ENCODE assay signal across 12 cellular contexts in the genomic region with DNA sequence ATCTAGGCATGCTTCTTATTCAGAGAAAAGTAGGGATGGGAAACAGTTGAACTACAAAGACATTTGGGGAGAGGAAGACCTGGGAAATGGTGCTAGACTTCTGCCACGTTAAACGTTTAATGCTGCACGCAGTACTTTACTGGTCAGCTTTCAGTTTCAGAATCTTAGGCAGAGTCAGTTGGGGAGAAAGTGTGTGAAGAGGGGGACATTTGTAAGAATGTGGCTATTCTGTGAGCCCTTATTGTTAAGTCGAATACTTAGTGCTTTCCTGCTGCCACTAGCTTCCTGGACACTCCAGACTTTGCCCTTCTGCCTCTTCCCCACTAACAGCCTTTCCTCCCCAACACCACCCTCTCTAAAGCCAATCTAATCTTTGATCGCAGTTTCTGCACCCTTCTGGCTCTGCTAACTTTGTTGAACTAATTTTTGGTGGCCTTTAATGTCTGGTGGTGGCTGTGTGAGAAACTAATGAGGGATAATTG. TPM values are rescaled to one million over a fixed set of nuclear protein-coding genes. Genes with fewer than 3 reads are reported as not detected.
DNase-seq lines count a peak whose midpoint lies in the region; ATAC-seq and TF ChIP-seq lines count a peak whose summit lies in the region.
"Had no signal": no experiment of that assay in that cellular context is flagged by ENCODE, and none has a peak within 500 bp of the region (broad histone marks: within the 10 kb centered on the region; RNA-seq: fewer than 3 reads in every experiment).

No MANE protein-coding gene starts in this region.

- no peak for TF ChIP-seq POLR2A in esophagus squamous epithelium (IDR thresholded peaks at IDR 0.05)

- DNase-seq in T-helper 2 cell treated with Interferon-gamma antibody and Interleukin-4, amounts not matched to agents 5 μg/mL and 100 μg/mL, for 36 hours (ENCODE audit: low spot score): no peak
- DNase-seq in T-helper 2 cell: no peak
- DNase-seq in esophagus squamous epithelium (lab: John Stamatoyannopoulos, UW): no peak
- no peak for DNase-seq in activated naive CD4-positive, alpha-beta T cell treated with anti-CD3 and anti-CD28 coated beads for 36 hours
- DNase-seq in foreskin fibroblast: no peak
- DNase-seq: mammary epithelial cell; NCI-H1092 treated with DMSO at 0.1 percent for 48 hours; stimulated activated CD4-positive, alpha-beta T cell treated with anti-CD3 and anti-CD28 coated beads, Interleukin-15, amount 100 ng/mL, for 24 hours; substantia nigra had no signal

- H3K27ac Mint-ChIP-seq in T-helper 2 cell treated with Interferon-gamma antibody and Interleukin-4, amounts not matched to agents 5 μg/mL and 100 μg/mL, for 36 hours: no peak overlapping the region
- no peak overlapping the region for H3K27ac Mint-ChIP-seq in activated naive CD4-positive, alpha-beta T cell treated with anti-CD3 and anti-CD28 coated beads for 36 hours

- peaks cover under 1% of the 10 kb centered on the region for H3K4me1 Mint-ChIP-seq in T-helper 2 cell treated with Interferon-gamma antibody and Interleukin-4, amounts not matched to agents 5 μg/mL and 100 μg/mL, for 36 hours (ENCODE audit: low read depth)
- H3K4me1 Mint-ChIP-seq in activated naive CD4-positive, alpha-beta T cell treated with anti-CD3 and anti-CD28 coated beads for 36 hours (ENCODE audit: low read depth): peaks cover 1% of the 10 kb centered on the region

- TF ChIP-seq CTCF in esophagus squamous epithelium (IDR thresholded peaks at IDR 0.05) (no peak), foreskin fibroblast (IDR thresholded peaks at IDR 0.05; ENCODE audit: low read depth, low read length) (no peak)

- H3K4me3 ChIP-seq in esophagus squamous epithelium: no peak overlapping the region
- H3K4me3 ChIP-seq in subcutaneous abdominal adipose tissue (ENCODE audit: low read depth in 1 of 5, low read length in 5 of 5): peak overlapping the region in 4 of 5 donors; percentile 9 to 38 (median 28)
- no peak overlapping the region for H3K4me3 ChIP-seq in foreskin fibroblast (ENCODE audit: low read depth in 1 of 2, low read length in 2 of 2)

- peak overlapping the region in 4 of 5 donors; percentile 4 to 62 (median 34) for H3K9ac ChIP-seq in subcutaneous abdominal adipose tissue (ENCODE audit: low read length in 5 of 5)

- H3K27me3 ChIP-seq in esophagus squamous epithelium (no peaks in the 10 kb centered on the region), subcutaneous abdominal adipose tissue (ENCODE audit: control insufficient read depth in 5 of 5, insufficient read depth in 4 of 5, low read length in 5 of 5) (no peaks in the 10 kb centered on the region)

- peak overlapping the region in 3 of 4 donors; percentile 4 to 44 (median 34) for H3K27ac ChIP-seq in esophagus squamous epithelium
- peak overlapping the region; percentile 68 for H3K27ac ChIP-seq in subcutaneous abdominal adipose tissue (ENCODE audit: low read depth, low read length)

- intact Hi-C loops in esophagus squamous epithelium (cut with DNase I): no loop called here
- intact Hi-C loops in activated naive CD4-positive, alpha-beta T cell treated with anti-CD3 and anti-CD28 coated beads for 36 hours (cut with micrococcal nuclease): no loop called here

- CTCF ChIA-PET in activated naive CD4-positive, alpha-beta T cell treated with anti-CD3 and anti-CD28 coated beads for 36 hours (lab: Charles Lee): interaction anchor here (0.6 to 1.1 kb wide), 2 partner anchors 36 to 171 kb away, joined by 4 to 5 read pairs; no protein-coding TSS in a partner anchor

- H3K36me3 Mint-ChIP-seq in T-helper 2 cell treated with Interferon-gamma antibody and Interleukin-4, amounts not matched to agents 5 μg/mL and 100 μg/mL, for 36 hours (ENCODE audit: low read depth): no peaks in the 10 kb centered on the region
- H3K36me3 Mint-ChIP-seq in activated naive CD4-positive, alpha-beta T cell treated with anti-CD3 and anti-CD28 coated beads for 36 hours (ENCODE audit: low read depth): no peaks in the 10 kb centered on the region

- H3K9me3 ChIP-seq in esophagus squamous epithelium (no peaks in the 10 kb centered on the region), subcutaneous abdominal adipose tissue (ENCODE audit: control insufficient read depth in 5 of 5, low read length in 5 of 5) (no peaks in the 10 kb centered on the region)

- peaks cover 13% of the 10 kb centered on the region for H3K27me3 Mint-ChIP-seq in T-helper 2 cell treated with Interferon-gamma antibody and Interleukin-4, amounts not matched to agents 5 μg/mL and 100 μg/mL, for 36 hours (ENCODE audit: low read depth)
- H3K27me3 Mint-ChIP-seq in activated naive CD4-positive, alpha-beta T cell treated with anti-CD3 and anti-CD28 coated beads for 36 hours (ENCODE audit: low read depth): no peaks in the 10 kb centered on the region

- 60 to 64% methylated on average over 5 of the region's 5 CpGs for WGBS in esophagus squamous epithelium, 2 donors

- no peaks in the 10 kb centered on the region for H3K36me3 ChIP-seq in esophagus squamous epithelium
- no peaks in the 10 kb centered on the region for H3K36me3 ChIP-seq in subcutaneous abdominal adipose tissue (ENCODE audit: control insufficient read depth in 5 of 5, insufficient read depth in 5 of 5, low read length in 5 of 5)

- peak; percentile 72 for ATAC-seq in HG03175 (IDR thresholded peaks at IDR 0.05; ENCODE audit: unreplicated experiment)
- no peak for ATAC-seq in HG02763 (IDR thresholded peaks at IDR 0.05; ENCODE audit: unreplicated experiment)

- H3K4me1 ChIP-seq in esophagus squamous epithelium (peaks cover 0 to 61% (median 9%) of the 10 kb centered on the region in 3 donors), subcutaneous abdominal adipose tissue (ENCODE audit: control insufficient read depth in 5 of 5, insufficient read depth in 5 of 5, low read length in 5 of 5) (peaks cover 0 to 66% (median 61%) of the 10 kb centered on the region in 5 donors)

- peak overlapping the region; percentile 3 for H3K4me3 Mint-ChIP-seq in T-helper 2 cell treated with Interferon-gamma antibody and Interleukin-4, amounts not matched to agents 5 μg/mL and 100 μg/mL, for 36 hours
- H3K4me3 Mint-ChIP-seq in activated naive CD4-positive, alpha-beta T cell treated with anti-CD3 and anti-CD28 coated beads for 36 hours: no peak overlapping the region

- H3K9me3 Mint-ChIP-seq in T-helper 2 cell treated with Interferon-gamma antibody and Interleukin-4, amounts not matched to agents 5 μg/mL and 100 μg/mL, for 36 hours: no peaks in the 10 kb centered on the region
- no peaks in the 10 kb centered on the region for H3K9me3 Mint-ChIP-seq in activated naive CD4-positive, alpha-beta T cell treated with anti-CD3 and anti-CD28 coated beads for 36 hours

RNA-seq across cellular contexts. Expression of gene CYSTM1, which starts 6.1 kb away (rescaled TPM):
- total RNA-seq in esophagus squamous epithelium: 10 to 100 TPM in 3 of 4 donors, 1 to 10 TPM in 1; 2.6 to 22.5 (median 12.8) TPM
- 10 to 100 TPM; 22.3 to 25.1 TPM for total RNA-seq in activated naive CD4-positive, alpha-beta T cell treated with anti-CD3 and anti-CD28 coated beads for 36 hours

RNA-seq across cellular contexts. Expression of gene IGIP, which starts 55.3 kb away (rescaled TPM):
- 10 to 100 TPM in 1 of 4 donors, 1 to 10 TPM in 3; 2.9 to 12.4 (median 6.5) TPM for total RNA-seq in esophagus squamous epithelium
- total RNA-seq in activated naive CD4-positive, alpha-beta T cell treated with anti-CD3 and anti-CD28 coated beads for 36 hours: 1 to 10 TPM; 1.4 to 1.6 TPM

Comparison
In these comparisons a context has a peak if more than half of its experiments do, and no peak if none do; other contexts are left out.
1. H3K4me3 ChIP-seq: peak in subcutaneous abdominal adipose tissue (4 of 5); none in esophagus squamous epithelium (0 of 4) and foreskin fibroblast (0 of 2).